ENCODE assay signal across 11 cellular contexts in the genomic region with DNA sequence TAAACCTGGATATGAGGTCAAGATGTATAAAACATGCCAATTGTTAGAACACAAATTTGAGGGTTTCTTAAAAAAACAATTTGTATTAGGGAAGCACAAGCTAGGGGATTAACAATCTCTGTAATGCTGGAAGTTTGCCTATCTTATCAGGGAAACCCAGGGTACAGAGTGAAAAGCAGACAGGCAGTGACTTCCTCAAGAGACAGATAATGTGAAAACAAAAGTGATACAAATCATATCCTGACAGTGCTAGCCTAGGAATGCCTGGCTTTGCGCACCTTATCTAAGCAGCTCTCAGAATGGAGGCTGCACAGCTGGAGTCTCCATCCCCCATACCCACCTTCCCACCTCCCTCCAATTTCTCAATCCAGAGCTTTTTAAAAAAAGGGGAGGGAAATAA.
"Had no signal": no experiment of that assay in that cellular context is flagged by ENCODE, and none has a peak within 500 bp of the region (broad histone marks: within the 10 kb centered on the region; RNA-seq: fewer than 3 reads in every experiment).

No MANE protein-coding gene starts in this region.

- H3K27me3 ChIP-seq: esophagus squamous epithelium, pancreas had no signal

- H3K27ac ChIP-seq: esophagus squamous epithelium, lower lobe of right lung, pancreas had no signal

- H3K4me3 Mint-ChIP-seq: activated naive CD4-positive, alpha-beta T cell treated with anti-CD3 and anti-CD28 coated beads, Interleukin-2, amount 10 ng/mL, durations not matched to agents 7 days and 5 days; naive thymus-derived CD4-positive, alpha-beta T cell; T-helper 2 cell treated with Interferon-gamma antibody and Interleukin-4, amounts not matched to agents 5 μg/mL and 100 μg/mL, for 36 hours had no signal

- H3K4me1 ChIP-seq: esophagus squamous epithelium, lower lobe of right lung, pancreas had no signal

- H3K9me3 Mint-ChIP-seq: activated naive CD4-positive, alpha-beta T cell treated with anti-CD3 and anti-CD28 coated beads, Interleukin-2, amount 10 ng/mL, durations not matched to agents 7 days and 5 days; activated T-helper 2 cell treated with anti-CD3 and anti-CD28 coated beads, Interferon-gamma antibody, Interleukin-2, Interleukin-4, amounts not matched to agents 10 μg/mL and 5 μg/mL and 100 μg/mL, durations not matched to agents 14 hours and 24 hours and 36 hours; naive thymus-derived CD4-positive, alpha-beta T cell; T-helper 2 cell treated with Interferon-gamma antibody and Interleukin-4, amounts not matched to agents 5 μg/mL and 100 μg/mL, for 36 hours had no signal

- ATAC-seq: lower lobe of right lung; mucosa of descending colon; naive thymus-derived CD4-positive, alpha-beta T cell; pancreas had no signal

- H3K4me1 Mint-ChIP-seq: activated naive CD4-positive, alpha-beta T cell treated with anti-CD3 and anti-CD28 coated beads, Interleukin-2, amount 10 ng/mL, durations not matched to agents 7 days and 5 days; naive thymus-derived CD4-positive, alpha-beta T cell had no signal

- H3K27me3 Mint-ChIP-seq: activated naive CD4-positive, alpha-beta T cell treated with anti-CD3 and anti-CD28 coated beads, Interleukin-2, amount 10 ng/mL, durations not matched to agents 7 days and 5 days; naive thymus-derived CD4-positive, alpha-beta T cell had no signal

- H3K27ac Mint-ChIP-seq: activated naive CD4-positive, alpha-beta T cell treated with anti-CD3 and anti-CD28 coated beads, Interleukin-2, amount 10 ng/mL, durations not matched to agents 7 days and 5 days; activated T-helper 2 cell treated with anti-CD3 and anti-CD28 coated beads, Interferon-gamma antibody, Interleukin-2, Interleukin-4, amounts not matched to agents 10 μg/mL and 5 μg/mL and 100 μg/mL, durations not matched to agents 14 hours and 24 hours and 36 hours; naive thymus-derived CD4-positive, alpha-beta T cell; T-helper 2 cell treated with Interferon-gamma antibody and Interleukin-4, amounts not matched to agents 5 μg/mL and 100 μg/mL, for 36 hours had no signal

- H3K9me3 ChIP-seq: esophagus squamous epithelium, lower lobe of right lung, mucosa of descending colon, pancreas had no signal

- H3K4me3 ChIP-seq: esophagus squamous epithelium, lower lobe of right lung, mucosa of descending colon, pancreas had no signal

- DNase-seq: activated CD4-positive, alpha-beta T cell treated with anti-CD3 and anti-CD28 coated beads, Interleukin-2, amount 50 U/mL, for 48 hours; activated naive CD4-positive, alpha-beta T cell treated with anti-CD3 and anti-CD28 coated beads, Interleukin-2, amount 10 ng/mL, durations not matched to agents 7 days and 5 days; esophagus squamous epithelium; foreskin melanocyte; lower lobe of right lung; mucosa of descending colon; naive thymus-derived CD4-positive, alpha-beta T cell; pancreas; stimulated activated CD4-positive, alpha-beta T cell treated with anti-CD3 and anti-CD28 coated beads, Interleukin-1b, Interleukin-23, amount 100 ng/mL, for 48 hours had no signal
